ENCODE assay signal across 12 cellular contexts in the genomic region with DNA sequence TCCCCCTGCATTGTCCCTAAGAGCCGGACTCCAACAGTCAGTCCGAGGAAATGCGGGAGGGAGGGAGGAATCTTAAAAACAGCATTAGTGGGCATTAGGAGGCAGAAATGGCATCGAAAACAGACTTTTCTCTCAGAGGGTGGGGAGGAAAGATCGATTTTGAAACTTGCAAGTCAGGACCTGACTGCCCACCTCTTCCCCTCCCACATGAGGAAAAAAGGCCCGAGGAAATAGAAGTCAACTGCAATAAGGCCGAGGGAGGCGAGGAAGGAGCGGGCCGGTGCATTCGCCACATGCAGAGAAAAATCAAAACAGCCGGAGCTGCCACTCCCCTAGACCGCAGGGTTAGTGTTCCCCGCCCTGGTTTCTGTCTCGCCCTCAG. TPM values are rescaled to one million over a fixed set of nuclear protein-coding genes. Genes with fewer than 3 reads are reported as not detected.
DNase-seq lines count a peak whose midpoint lies in the region; ATAC-seq and TF ChIP-seq lines count a peak whose summit lies in the region.
"Had no signal": no experiment of that assay in that cellular context is flagged by ENCODE, and none has a peak within 500 bp of the region (broad histone marks: within the 10 kb centered on the region; RNA-seq: fewer than 3 reads in every experiment).

No MANE protein-coding gene starts in this region.

- peaks cover 60 to 100% (median 82%) of the 10 kb centered on the region in 4 donors for H3K27me3 ChIP-seq in esophagus squamous epithelium
- H3K27me3 ChIP-seq in smooth muscle cell (ENCODE audit: low read depth), result peaks cover 100% of the 10 kb centered on the region

- H3K4me1 ChIP-seq in esophagus squamous epithelium, result peaks cover 64 to 89% (median 67%) of the 10 kb centered on the region in 3 donors
- peaks cover 18% of the 10 kb centered on the region for H3K4me1 ChIP-seq in smooth muscle cell (ENCODE audit: low read depth)

- H3K4me3 Mint-ChIP-seq in T-cell, result peak overlapping the region; percentile 71 to 80 (median 75)

- no peaks in the 10 kb centered on the region for H3K79me2 ChIP-seq in smooth muscle cell (ENCODE audit: low read depth)

- DNase-seq in DMS53 (lab: John Stamatoyannopoulos, UW) (peak; percentile 56), DMS53 treated with DMSO at 0.1 percent for 48 hours (lab: John Stamatoyannopoulos, UW; ENCODE audit: unreplicated experiment) (no peak), T-cell (peak in 1 of 34 experiments; percentile 21), esophagus squamous epithelium (lab: John Stamatoyannopoulos, UW) (no peak), smooth muscle cell (lab: John Stamatoyannopoulos, UW; ENCODE audit: unreplicated experiment) (no peak), COLO829 (ENCODE audit: low spot score) (no peak), substantia nigra (lab: John Stamatoyannopoulos, UW) (no peak), caudate nucleus (lab: John Stamatoyannopoulos, UW) (no peak)
- DNase-seq: stimulated activated naive CD4-positive, alpha-beta T cell treated with Interleukin-2 at 50 U/mL for 16 hours had no signal

- peaks cover 49 to 56% (median 50%) of the 10 kb centered on the region in 3 donors for H3K4me1 Mint-ChIP-seq in T-cell

- H3K9ac ChIP-seq in smooth muscle cell (ENCODE audit: low read depth), result no peak overlapping the region

- POLR2A ChIA-PET in T-cell (lab: Charles Lee), result interaction anchor here in 1 of 2 donors (0.7 kb wide), 1 partner anchor 248 kb away, joined by 3 read pairs; no protein-coding TSS in a partner anchor

- no peaks in the 10 kb centered on the region for H3F3A ChIP-seq in smooth muscle cell (ENCODE audit: low read depth)

- intact Hi-C loops in esophagus squamous epithelium (cut with DNase I), result no loop called here

- peak in 3 of 4 experiments; percentile 46 to 51 (median 49) for ATAC-seq in T-cell (replicated peaks in 1 of 4)

- H3K27ac ChIP-seq in esophagus squamous epithelium (no peak overlapping the region), smooth muscle cell (ENCODE audit: low read depth) (no peak overlapping the region), substantia nigra (ENCODE audit: low read depth, low read length, poor library complexity, severe bottlenecking) (no peak overlapping the region), caudate nucleus (ENCODE audit: low read depth, low read length) (no peak overlapping the region)
- H3K27ac ChIP-seq: 22Rv1 had no signal

- no peaks in the 10 kb centered on the region for H3K36me3 Mint-ChIP-seq in T-cell

- H3K4me3 ChIP-seq in esophagus squamous epithelium (peak overlapping the region; percentile 8 to 56 (median 28)), smooth muscle cell (peak overlapping the region; percentile 31)
- H3K4me3 ChIP-seq: lung had no signal

- H3K27ac Mint-ChIP-seq in T-cell, result no peak overlapping the region

- peak overlapping the region; percentile 83 for H3K4me2 ChIP-seq in smooth muscle cell

- no peaks in the 10 kb centered on the region for H3K36me3 ChIP-seq in esophagus squamous epithelium
- H3K36me3 ChIP-seq in smooth muscle cell (ENCODE audit: low read depth), result no peaks in the 10 kb centered on the region

- no peak overlapping the region for H2AFZ ChIP-seq in smooth muscle cell (ENCODE audit: low read depth)

- no peak for TF ChIP-seq POLR2A in esophagus squamous epithelium (IDR thresholded peaks at IDR 0.05)

- 2 to 5% methylated on average over 15 of the region's 15 CpGs for WGBS in esophagus squamous epithelium, 2 donors
- 8% methylated on average over 15 of the region's 15 CpGs for WGBS in smooth muscle cell (ENCODE audit: low lambda C conversion rate)

- TF ChIP-seq CTCF in esophagus squamous epithelium (IDR thresholded peaks at IDR 0.05), result no peak
- no peak for TF ChIP-seq CTCF in smooth muscle cell (IDR thresholded peaks at IDR 0.05; ENCODE audit: borderline replicate concordance, insufficient read depth, poor library complexity, severe bottlenecking)

- H3K9me3 ChIP-seq in esophagus squamous epithelium (no peaks in the 10 kb centered on the region), smooth muscle cell (replicated peaks; ENCODE audit: low read depth) (no peaks in the 10 kb centered on the region)

- H3K27me3 Mint-ChIP-seq in T-cell, result peaks cover 63 to 71% of the 10 kb centered on the region in 2 donors

- H3K9me3 Mint-ChIP-seq in T-cell, result no peaks in the 10 kb centered on the region

- H4K20me1 ChIP-seq in smooth muscle cell (ENCODE audit: low read depth), result peaks cover 10% of the 10 kb centered on the region

- CTCF ChIA-PET in T-cell (lab: Charles Lee), result no interaction called here

RNA-seq across cellular contexts. Expression of a gene that starts 2.8 kb away (rescaled TPM):
- total RNA-seq in T-cell (not detected), esophagus squamous epithelium (not detected), smooth muscle cell (not detected in 2 replicates)
- not detected in 2 replicates for polyA plus RNA-seq in smooth muscle cell
- total RNA-seq: OCI-LY7 had no signal
